Comparison of ENCODE assay signal across 8 cellular contexts in the genomic region with DNA sequence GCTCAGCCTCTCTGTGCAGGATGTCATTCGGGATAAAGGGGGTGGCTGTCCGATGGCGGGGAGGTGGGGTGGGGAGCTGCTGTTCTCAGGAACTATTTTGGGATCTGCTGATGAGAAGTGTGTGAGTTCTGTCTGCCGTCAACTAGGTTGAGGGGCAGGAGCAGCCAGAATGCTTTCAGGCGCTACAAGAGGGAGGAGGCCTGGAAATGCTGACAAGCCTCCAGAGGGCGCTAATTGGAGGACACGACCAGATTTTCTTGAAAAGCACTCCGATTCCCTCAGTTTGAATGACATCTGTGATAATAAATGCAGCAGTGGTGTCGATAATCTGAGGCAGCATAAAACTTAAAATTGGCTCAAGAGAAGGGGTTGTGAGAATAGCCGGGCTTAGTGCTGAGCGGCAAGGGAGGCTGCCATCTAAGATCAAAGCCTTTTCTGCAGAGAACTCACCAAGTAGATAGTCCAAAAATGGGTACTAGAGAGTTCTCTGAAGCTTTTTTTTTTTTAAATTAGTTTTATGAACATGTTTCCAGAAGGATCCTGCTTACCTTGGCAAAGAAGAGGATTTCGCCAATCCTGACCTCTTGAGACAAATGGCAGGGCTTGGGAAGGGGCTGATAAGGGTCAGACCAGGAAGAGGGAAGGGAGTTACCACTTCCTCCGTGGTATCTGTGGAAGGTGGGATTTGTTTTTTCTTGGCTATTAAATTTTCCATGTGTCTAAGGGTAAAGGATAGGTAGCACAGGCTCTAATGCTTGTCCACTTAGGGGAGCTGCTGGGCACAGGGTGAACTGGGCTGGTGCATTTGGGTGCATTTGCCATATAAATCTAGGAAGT.
DNase-seq lines count a peak whose midpoint lies in the region; ATAC-seq and TF ChIP-seq lines count a peak whose summit lies in the region.

No MANE protein-coding gene starts in this region.

- H3K9ac ChIP-seq in parathyroid adenoma = no peak overlapping the region

- peak; percentile 57 for TF ChIP-seq CTCF in epithelial cell of proximal tubule (conservative IDR thresholded peaks at IDR 0.05; ENCODE audit: low read depth, low read length)
- TF ChIP-seq CTCF in parathyroid adenoma (IDR thresholded peaks at IDR 0.05) = peak; percentile 28
- peak in 1 of 3 experiments; percentile 12 for TF ChIP-seq CTCF in ascending aorta (IDR thresholded peaks at IDR 0.05)

- no peak overlapping the region for H2AFZ ChIP-seq in parathyroid adenoma

- H3K9me3 ChIP-seq in SJCRH30 (replicated peaks) (no peaks in the 10 kb centered on the region), parathyroid adenoma (ENCODE audit: control insufficient read depth, low read length) (no peaks in the 10 kb centered on the region), ascending aorta (no peaks in the 10 kb centered on the region)

- no peak overlapping the region for H3K4me2 ChIP-seq in parathyroid adenoma (ENCODE audit: low read length)

- H3K27me3 ChIP-seq in SJCRH30 = no peaks in the 10 kb centered on the region
- H3K27me3 ChIP-seq in parathyroid adenoma (ENCODE audit: control insufficient read depth, insufficient read depth, low read length) = no peaks in the 10 kb centered on the region
- no peaks in the 10 kb centered on the region for H3K27me3 ChIP-seq in ascending aorta

- ATAC-seq in GM19397 (IDR thresholded peaks at IDR 0.05; ENCODE audit: unreplicated experiment) = no peak

- intact Hi-C loops in ascending aorta (cut with DNase I) = no loop called here

- H3K4me3 ChIP-seq in SJCRH30 = no peak overlapping the region
- H3K4me3 ChIP-seq in epithelial cell of proximal tubule (ENCODE audit: low read depth, low read length) = no peak overlapping the region
- no peak overlapping the region for H3K4me3 ChIP-seq in parathyroid adenoma (ENCODE audit: low read depth, low read length)
- H3K4me3 ChIP-seq in ascending aorta = no peak overlapping the region

- no peaks in the 10 kb centered on the region for H3K79me2 ChIP-seq in parathyroid adenoma

- DNase-seq in activated gamma-delta T cell treated with Interleukin-2 at 50 U/mL for 16 hours (peak; percentile 38), activated gamma-delta T cell (lab: John Stamatoyannopoulos, UW) (no peak), SJCRH30 (peak; percentile 21 to 48), epithelial cell of proximal tubule (ENCODE audit: low read depth) (no peak), ascending aorta (ENCODE audit: low spot score in 2 of 2) (no peak), DMS79 treated with DMSO at 0.1 percent for 48 hours (lab: John Stamatoyannopoulos, UW) (no peak)

- H3K36me3 ChIP-seq in SJCRH30 = no peaks in the 10 kb centered on the region; the same call in none of the 2 replicates
- H3K36me3 ChIP-seq in parathyroid adenoma (ENCODE audit: control insufficient read depth, insufficient read depth, low read length) = no peaks in the 10 kb centered on the region
- no peaks in the 10 kb centered on the region for H3K36me3 ChIP-seq in ascending aorta

- H3K4me1 ChIP-seq in SJCRH30 (no peaks in the 10 kb centered on the region), parathyroid adenoma (peaks cover 11% of the 10 kb centered on the region), ascending aorta (no peaks in the 10 kb centered on the region)

- H3K27ac ChIP-seq in SJCRH30 = no peak overlapping the region
- no peak overlapping the region for H3K27ac ChIP-seq in parathyroid adenoma
- H3K27ac ChIP-seq in ascending aorta = no peak overlapping the region

Comparison
In these comparisons a context has a peak if more than half of its experiments do, and no peak if none do; other contexts are left out.
1. DNase-seq: peak in activated gamma-delta T cell treated with Interleukin-2 at 50 U/mL for 16 hours (single experiment) and SJCRH30 (2 of 2); none in activated gamma-delta T cell (single experiment), epithelial cell of proximal tubule (single experiment), ascending aorta (0 of 2) and DMS79 treated with DMSO at 0.1 percent for 48 hours (single experiment).